ENCODE assay signal across 13 cellular contexts in the genomic region with DNA sequence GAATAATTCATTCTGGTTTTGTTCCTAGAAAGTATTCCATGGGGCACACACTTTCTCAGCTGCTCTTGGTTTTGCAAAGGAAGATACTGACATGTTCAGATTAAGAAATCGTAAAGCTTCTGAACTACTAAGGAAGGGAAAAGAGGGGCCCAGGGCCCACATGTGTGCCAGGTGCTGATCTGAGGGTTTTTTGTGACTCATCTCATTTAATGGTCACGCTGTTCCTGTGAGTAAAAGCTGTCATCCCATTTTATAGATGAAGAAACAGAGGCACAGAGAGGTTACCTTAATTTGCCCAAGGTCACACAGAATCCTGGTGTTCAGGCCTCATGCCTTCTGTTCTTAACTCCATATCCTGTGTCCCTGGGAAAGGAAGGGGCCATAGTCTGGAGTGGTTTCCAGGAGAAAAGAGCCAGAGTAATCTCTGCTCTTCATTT.
DNase-seq lines count a peak whose midpoint lies in the region; ATAC-seq, FAIRE-seq and TF ChIP-seq lines count a peak whose summit lies in the region.
"Had no signal": no experiment of that assay in that cellular context is flagged by ENCODE, and none has a peak within 500 bp of the region (broad histone marks: within the 10 kb centered on the region; RNA-seq: fewer than 3 reads in every experiment).

No MANE protein-coding gene starts in this region.

- CTCF ChIA-PET in HepG2 (lab: Yijun Ruan, JAX; ENCODE audit: low intra/inter-chr PET ratio, low total read pairs) (interaction anchor here (2.0 kb wide), 1 partner anchor 126 kb away, joined by 6 read pairs; no protein-coding TSS in a partner anchor), PC-3 (lab: Charles Lee) (no interaction called here)

- H3K9me2 ChIP-seq in PC-3 (replicated peaks; ENCODE audit: low read length): no peaks in the 10 kb centered on the region

- ATAC-seq in HepG2: peak; percentile 15
- ATAC-seq in right lobe of liver: no peak
- no peak for ATAC-seq in PC-3
- no peak for ATAC-seq in HG03469 (IDR thresholded peaks at IDR 0.05; ENCODE audit: unreplicated experiment)
- ATAC-seq: activated T-cell treated with anti-CD3 and anti-CD28 coated beads, Interleukin-2, amount 50 U/mL, for 4 hours had no signal

- H2AFZ ChIP-seq in HepG2 (ENCODE audit: low read length) (no peak overlapping the region), PC-3 (ENCODE audit: low read length) (no peak overlapping the region)

- no peak for TF ChIP-seq CTCF in HepG2 (CRISPR knock-in tag; IDR thresholded peaks at IDR 0.05)
- no peak for TF ChIP-seq CTCF in right lobe of liver (IDR thresholded peaks at IDR 0.05)
- no peak for TF ChIP-seq CTCF in PC-3 (conservative IDR thresholded peaks at IDR 0.05; ENCODE audit: low read depth, low read length)

- H3K79me2 ChIP-seq in HepG2 (ENCODE audit: insufficient read depth, low read length) (peaks cover 39% of the 10 kb centered on the region), PC-3 (ENCODE audit: low read length) (peaks cover 7% of the 10 kb centered on the region; the same call in 1 of the 2 replicates)

- no peak for TF ChIP-seq RAD21 in HepG2 (CRISPR knock-in tag; IDR thresholded peaks at IDR 0.05)

- no peak for FAIRE-seq in HepG2 (lab: Jason Lieb, UNC)

- peaks cover 6% of the 10 kb centered on the region; the same call in 1 of the 2 replicates for H3K9me3 ChIP-seq in HepG2 (ENCODE audit: low read length)
- H3K9me3 ChIP-seq in right lobe of liver: no peaks in the 10 kb centered on the region
- H3K9me3 ChIP-seq in PC-3 (ENCODE audit: low read length): peaks cover 8% of the 10 kb centered on the region; the same call in 1 of the 2 replicates
- H3K9me3 ChIP-seq in effector memory CD4-positive, alpha-beta T cell (ENCODE audit: control insufficient read depth, low read length): no peaks in the 10 kb centered on the region

- intact Hi-C loops in HepG2 (cut with micrococcal nuclease; ENCODE audit: unreplicated experiment) (loop anchor here (5.0 kb wide), 1 partner anchor 73 kb away; no protein-coding TSS in a partner anchor), right lobe of liver (cut with DNase I) (no loop called here), PC-3 (cut with micrococcal nuclease) (loop anchor here (5.0 kb wide), 1 partner anchor 303 kb away; no protein-coding TSS in a partner anchor)

- H3K4me3 ChIP-seq in HepG2 (replicated peaks in 1 of 3; ENCODE audit: insufficient read depth in 1 of 3, low read depth in 2 of 3, low read length in 3 of 3) (peak overlapping the region in 2 of 3 experiments; percentile 28 to 39; a peak in 4 of 6 replicates), right lobe of liver (no peak overlapping the region), PC-3 (ENCODE audit: low read length) (no peak overlapping the region), urinary bladder (ENCODE audit: low read depth, low read length) (no peak overlapping the region)
- no peak overlapping the region for H3K4me3 ChIP-seq in effector memory CD4-positive, alpha-beta T cell (ENCODE audit: insufficient read depth, low read depth, low read length, poor library complexity, severe bottlenecking)
- H3K4me3 ChIP-seq: BLaER1 treated with 17β-estradiol and CSF1 and Interleukin-3, amounts not matched to agents 10 nM and 100 nM had no signal

- POLR2A ChIA-PET in HepG2 (lab: Yijun Ruan, JAX): interaction anchor here (1.0 to 2.6 kb wide), 11 partner anchors 12 to 228 kb away, joined by 3 to 13 read pairs (median 4); no protein-coding TSS in a partner anchor
- POLR2A ChIA-PET in PC-3 (lab: Charles Lee; ENCODE audit: unreplicated experiment): no interaction called here

- peak overlapping the region; percentile 61 for H3K9ac ChIP-seq in HepG2 (ENCODE audit: insufficient read depth, low read depth, low read length)
- H3K9ac ChIP-seq in PC-3 (ENCODE audit: low read length): peak overlapping the region; percentile 1; the same call in 1 of the 2 replicates
- H3K9ac ChIP-seq: BLaER1 treated with 17β-estradiol and CSF1 and Interleukin-3, amounts not matched to agents 10 nM and 100 nM had no signal

- in situ Hi-C loops in HepG2 (cut with HindIII; ENCODE audit: extremely low pct_ligation_motif_present, low pct_unique_long_range_greater_than_20kb): no loop called here

- TF ChIP-seq EP300 in HepG2 (IDR thresholded peaks at IDR 0.05; ENCODE audit: low read depth in 2 of 2, low read length in 2 of 2) (no peak), HepG2 (CRISPR knock-in tag; IDR thresholded peaks at IDR 0.05; ENCODE audit: borderline replicate concordance) (no peak)

- DNase-seq in HepG2 (ENCODE audit: low spot score) (peak; percentile 15), right lobe of liver (no peak), PC-3 (peak; percentile 35), glomerular visceral epithelial cell (ENCODE audit: extremely low spot score) (peak; percentile 38), kidney glomerular epithelial cell (lab: John Stamatoyannopoulos, UW) (no peak)
- no peak for DNase-seq in effector memory CD4-positive, alpha-beta T cell
- DNase-seq: activated T-cell treated with anti-CD3 and anti-CD28 coated beads, Interleukin-2, amount 50 U/mL, for 4 hours; effector CD4-positive, alpha-beta T cell; immature natural killer cell; NCI-H2227 treated with DMSO at 0.1 percent for 48 hours had no signal

- TF ChIP-seq POLR2A in HepG2 (IDR thresholded peaks at IDR 0.05; ENCODE audit: insufficient read depth in 1 of 2, low read depth in 2 of 2, low read length in 2 of 2): no peak
- no peak for TF ChIP-seq POLR2A in right lobe of liver (IDR thresholded peaks at IDR 0.05)

- H3K4me1 ChIP-seq in HepG2 (ENCODE audit: insufficient read depth, low read length): peaks cover 94% of the 10 kb centered on the region
- peaks cover 0 to 43% (median 12%) of the 10 kb centered on the region in 4 donors for H3K4me1 ChIP-seq in right lobe of liver
- peaks cover 56% of the 10 kb centered on the region for H3K4me1 ChIP-seq in PC-3 (ENCODE audit: insufficient read depth, low read length)
- H3K4me1 ChIP-seq in urinary bladder (ENCODE audit: insufficient read depth): peaks cover 2% of the 10 kb centered on the region
- H3K4me1 ChIP-seq in effector memory CD4-positive, alpha-beta T cell (ENCODE audit: control insufficient read depth, insufficient read depth, low read length, poor library complexity, severe bottlenecking): no peaks in the 10 kb centered on the region

- WGBS in HepG2 (ENCODE audit: low lambda C conversion rate): 46% methylated on average over 2 of the region's 2 CpGs
- WGBS in right lobe of liver (ENCODE audit: insufficient coverage, low coverage, low lambda C conversion rate, missing lambda C conversion rate): 54% methylated on average over 2 of the region's 2 CpGs
- 47% methylated on average over 2 of the region's 2 CpGs for WGBS in urinary bladder

- peak overlapping the region; percentile 85 for H3K27ac ChIP-seq in HepG2 (ENCODE audit: extremely low read length, insufficient read depth, low read length)
- H3K27ac ChIP-seq in right lobe of liver: no peak overlapping the region
- peak overlapping the region; percentile 61 for H3K27ac ChIP-seq in PC-3 (ENCODE audit: low read length)
- H3K27ac ChIP-seq in urinary bladder (ENCODE audit: low read depth): peak overlapping the region; percentile 60
- H3K27ac ChIP-seq in effector memory CD4-positive, alpha-beta T cell (ENCODE audit: insufficient read depth, low read length, poor library complexity, severe bottlenecking): no peak overlapping the region

- H3K27me3 ChIP-seq in HepG2 (ENCODE audit: control insufficient read depth in 1 of 2, insufficient read depth in 2 of 2, low read length in 2 of 2): no peaks in the 10 kb centered on the region
- no peaks in the 10 kb centered on the region for H3K27me3 ChIP-seq in right lobe of liver
- no peaks in the 10 kb centered on the region for H3K27me3 ChIP-seq in PC-3 (ENCODE audit: low read length)
- H3K27me3 ChIP-seq in effector memory CD4-positive, alpha-beta T cell (replicated peaks; ENCODE audit: control insufficient read depth, insufficient read depth, low read length, poor library complexity, severe bottlenecking): no peaks in the 10 kb centered on the region
- H3K27me3 ChIP-seq: BLaER1 treated with 17β-estradiol and CSF1 and Interleukin-3, amounts not matched to agents 10 nM and 100 nM had no signal

- H3K36me3 ChIP-seq in HepG2 (replicated peaks in 1 of 2; ENCODE audit: control insufficient read depth in 1 of 2, insufficient read depth in 2 of 2, low read length in 2 of 2) (peaks cover 0 to 5% of the 10 kb centered on the region in 2 experiments; a peak in 1 of 5 replicates), right lobe of liver (no peaks in the 10 kb centered on the region), PC-3 (ENCODE audit: low read depth, low read length) (peaks cover 7% of the 10 kb centered on the region; the same call in 1 of the 2 replicates), urinary bladder (ENCODE audit: insufficient read depth) (no peaks in the 10 kb centered on the region)
- no peaks in the 10 kb centered on the region for H3K36me3 ChIP-seq in effector memory CD4-positive, alpha-beta T cell (ENCODE audit: control insufficient read depth, insufficient read depth, low read length)

- BruUV-seq in HepG2 (replicated peaks; lab: Mats Ljungman, UMichigan) (TSS peak; percentile 98), PC-3 (replicated peaks; lab: Mats Ljungman, UMichigan) (no TSS peak)

- H3F3A ChIP-seq in PC-3 (ENCODE audit: low read length, unreplicated experiment): peaks cover 6% of the 10 kb centered on the region

- H4K20me1 ChIP-seq in HepG2 (ENCODE audit: insufficient read depth, low read length) (no peaks in the 10 kb centered on the region; the same call in 1 of the 2 replicates), PC-3 (ENCODE audit: low read length) (no peaks in the 10 kb centered on the region)

- peak overlapping the region; percentile 68 for H3K4me2 ChIP-seq in HepG2 (ENCODE audit: low read depth, low read length)
- peak overlapping the region; percentile 54 for H3K4me2 ChIP-seq in PC-3 (ENCODE audit: low read length)
- H3K4me2 ChIP-seq: BLaER1 treated with 17β-estradiol and CSF1 and Interleukin-3, amounts not matched to agents 10 nM and 100 nM had no signal

TF ChIP-seq in HepG2, 621 proteins besides CTCF, POLR2A, EP300 and RAD21 (continues in another document):
- no peak for TF ChIP-seq ZNF10 (CRISPR knock-in tag; IDR thresholded peaks at IDR 0.05; ENCODE audit: borderline replicate concordance, low read depth)

Comparison
In these comparisons a context has a peak if more than half of its experiments do, and no peak if none do; other contexts are left out.
1. DNase-seq: peak in HepG2 (single experiment), PC-3 (single experiment) and glomerular visceral epithelial cell (single experiment); none in right lobe of liver (0 of 3), effector memory CD4-positive, alpha-beta T cell (0 of 3) and kidney glomerular epithelial cell (single experiment).
2. H3K27ac ChIP-seq: peak in HepG2 (single experiment), PC-3 (single experiment) and urinary bladder (single experiment); none in right lobe of liver (0 of 3) and effector memory CD4-positive, alpha-beta T cell (single experiment).
3. H3K4me3 ChIP-seq: peak in HepG2 (2 of 3); none in right lobe of liver (0 of 3), PC-3 (single experiment), urinary bladder (single experiment) and effector memory CD4-positive, alpha-beta T cell (single experiment).
4. intact Hi-C loops: an anchor here in HepG2 (5.0 kb wide) and PC-3 (5.0 kb wide); none called in right lobe of liver.